ENCODE assay signal across 9 cellular contexts in genomic region chr11:90434858-90435257, GRCh38.
DNase-seq lines count a peak whose midpoint lies in the region; ATAC-seq and TF ChIP-seq lines count a peak whose summit lies in the region.
"Had no signal": no experiment of that assay in that cellular context is flagged by ENCODE, and none has a peak within 500 bp of the region (broad histone marks: within the 10 kb centered on the region; RNA-seq: fewer than 3 reads in every experiment).

No MANE protein-coding gene starts in this region.

- BruUV-seq in A673 (replicated peaks; lab: Mats Ljungman, UMichigan) (no TSS peak), Panc1 (replicated peaks; lab: Mats Ljungman, UMichigan) (no TSS peak)

- peak; percentile 58 for DNase-seq in A673 (ENCODE audit: low spot score)
- DNase-seq in HAP-1 (ENCODE audit: low spot score in 2 of 2) = peak; percentile 37 to 57
- no peak for DNase-seq in Panc1 (ENCODE audit: low read depth, low spot score)
- peak; percentile 15 for DNase-seq in iPS-NIHi7 (ENCODE audit: extremely low spot score)
- no peak for DNase-seq in NCI-H1092 treated with DMSO at 0.1 percent for 48 hours (lab: John Stamatoyannopoulos, UW)
- DNase-seq in NCI-H1436 treated with DMSO at 0.1 percent for 48 hours (lab: John Stamatoyannopoulos, UW) = no peak
- DNase-seq in sigmoid colon = no peak
- DNase-seq: nephron progenitor cell had no signal

- H3K4me1 ChIP-seq in A673 (ENCODE audit: insufficient read depth, low read length, poor library complexity, severe bottlenecking) (no peaks in the 10 kb centered on the region), HAP-1 (peaks cover 29% of the 10 kb centered on the region), Panc1 (ENCODE audit: control insufficient read depth, insufficient read depth, low read length) (no peaks in the 10 kb centered on the region), sigmoid colon (no peaks in the 10 kb centered on the region)

- H3K36me3 ChIP-seq in A673 (ENCODE audit: insufficient read depth, low read length, poor library complexity, severe bottlenecking) (no peaks in the 10 kb centered on the region), HAP-1 (replicated peaks) (no peaks in the 10 kb centered on the region), Panc1 (ENCODE audit: control insufficient read depth, insufficient read depth, low read length) (no peaks in the 10 kb centered on the region; the same call in 1 of the 2 replicates), sigmoid colon (no peaks in the 10 kb centered on the region)

- POLR2A ChIA-PET in A673 (lab: Charles Lee; ENCODE audit: low non-redundant PET) (no interaction called here), Panc1 (lab: Charles Lee) (no interaction called here)

- no peak for TF ChIP-seq EP300 in sigmoid colon (IDR thresholded peaks at IDR 0.05)

- in situ Hi-C loops in HAP-1 (cut with MboI; ENCODE audit: low sequenced_read_pairs) = no loop called here
- in situ Hi-C loops in Panc1 (cut with HindIII; ENCODE audit: low pct_unique_long_range_greater_than_20kb, low sequenced_read_pairs) = no loop called here

- H3K4me3 ChIP-seq in A673 (ENCODE audit: low read depth, low read length, poor library complexity, severe bottlenecking) (no peak overlapping the region), HAP-1 (no peak overlapping the region), Panc1 (ENCODE audit: low read depth in 2 of 2, low read length in 2 of 2) (no peak overlapping the region), sigmoid colon (no peak overlapping the region)

- H3K27me3 ChIP-seq in A673 (replicated peaks; ENCODE audit: insufficient read depth, low read depth, low read length, poor library complexity) = no peaks in the 10 kb centered on the region
- H3K27me3 ChIP-seq in HAP-1 (ENCODE audit: low read depth) = no peaks in the 10 kb centered on the region
- H3K27me3 ChIP-seq in Panc1 (ENCODE audit: control insufficient read depth, insufficient read depth, low read length) = no peaks in the 10 kb centered on the region
- H3K27me3 ChIP-seq in sigmoid colon = no peaks in the 10 kb centered on the region

- TF ChIP-seq CTCF in A673 (conservative IDR thresholded peaks at IDR 0.05; ENCODE audit: low read depth, low read length) = peak; percentile 65
- TF ChIP-seq CTCF in Panc1 (IDR thresholded peaks at IDR 0.05) = peak; percentile 27; the same call in 1 of the 2 replicates
- no peak for TF ChIP-seq CTCF in sigmoid colon (IDR thresholded peaks at IDR 0.05)

- ATAC-seq in Panc1 (no peak), GM21381 (IDR thresholded peaks at IDR 0.05; ENCODE audit: unreplicated experiment) (no peak)

- H3K27ac ChIP-seq in A673 (ENCODE audit: low read depth, low read length, poor library complexity, severe bottlenecking) (no peak overlapping the region), Panc1 (ENCODE audit: low read length) (no peak overlapping the region), sigmoid colon (no peak overlapping the region)

- no peak for TF ChIP-seq POLR2A in sigmoid colon (IDR thresholded peaks at IDR 0.05)

- H3K9me3 ChIP-seq in A673 (ENCODE audit: low read depth, low read length, poor library complexity, severe bottlenecking) (no peaks in the 10 kb centered on the region), HAP-1 (no peaks in the 10 kb centered on the region), Panc1 (ENCODE audit: control insufficient read depth, insufficient read depth, low read depth, low read length) (peaks cover 4% of the 10 kb centered on the region; the same call in 1 of the 2 replicates), sigmoid colon (no peaks in the 10 kb centered on the region)

- intact Hi-C loops in A673 (cut with micrococcal nuclease; ENCODE audit: unreplicated experiment) (loop anchor here (2.0 kb wide), 1 partner anchor 146 kb away; no protein-coding TSS in a partner anchor), Panc1 (cut with micrococcal nuclease; ENCODE audit: unreplicated experiment) (no loop called here), sigmoid colon (cut with DNase I) (no loop called here)

- CTCF ChIA-PET in A673 (lab: Charles Lee) (no interaction called here), Panc1 (lab: Charles Lee) (no interaction called here)

Comparison
In these comparisons a context has a peak if more than half of its experiments do, and no peak if none do; other contexts are left out.
1. DNase-seq: peak in A673 (single experiment), HAP-1 (2 of 2) and iPS-NIHi7 (single experiment); none in Panc1 (single experiment), NCI-H1092 treated with DMSO at 0.1 percent for 48 hours (single experiment), NCI-H1436 treated with DMSO at 0.1 percent for 48 hours (single experiment) and sigmoid colon (single experiment).
2. CTCF ChIP-seq: peak in A673 (single experiment) and Panc1 (single experiment); none in sigmoid colon (0 of 4).